In genomic region chr20:41716436-41716835, GRCh38 we compare ENCODE assay signal across 23 cellular contexts.
"Had no signal": no experiment of that assay in that cellular context is flagged by ENCODE, and none has a peak within 500 bp of the region (broad histone marks: within the 10 kb centered on the region; RNA-seq: fewer than 3 reads in every experiment).

No MANE protein-coding gene starts in this region.

- H3K27me3 ChIP-seq: colonic mucosa, heart left ventricle, thyroid gland had no signal

- H3K4me3 Mint-ChIP-seq: activated B cell treated with CpG ODN at 0.5 μM for 24 hours; activated CD4-positive, alpha-beta T cell treated with anti-CD3 and anti-CD28 coated beads, Interleukin-2, amount 10 ng/mL, durations not matched to agents 24 days and 14 days; activated CD8-positive, alpha-beta T cell treated with anti-CD3 and anti-CD28 coated beads for 36 hours; activated naive CD8-positive, alpha-beta T cell treated with anti-CD3 and anti-CD28 coated beads, Interleukin-2, amount 10 ng/mL, durations not matched to agents 7 days and 5 days; activated T-helper 17 cell treated with anti-CD3 and anti-CD28 coated beads, Interleukin-2, amount 50 U/mL, for 72 hours; brain; naive B cell; neural crest cell had no signal

- H3K36me3 Mint-ChIP-seq: activated naive CD8-positive, alpha-beta T cell treated with anti-CD3 and anti-CD28 coated beads, Interleukin-2, amount 10 ng/mL, durations not matched to agents 7 days and 5 days; brain had no signal

- DNase-seq: activated B cell treated with CpG ODN at 0.5 μM for 24 hours; activated CD4-positive, alpha-beta T cell treated with anti-CD3 and anti-CD28 coated beads, Interleukin-2, amount 10 ng/mL, durations not matched to agents 24 days and 14 days; activated CD8-positive, alpha-beta T cell treated with anti-CD3 and anti-CD28 coated beads for 36 hours; activated naive CD4-positive, alpha-beta T cell treated with Interleukin-2 at 50 U/mL for 16 hours; activated naive CD8-positive, alpha-beta T cell treated with anti-CD3 and anti-CD28 coated beads, Interleukin-2, amount 10 ng/mL, durations not matched to agents 7 days and 5 days; activated T-cell treated with anti-CD3 and anti-CD28 coated beads, Interleukin-2, amount 50 U/mL, for 1 hour; central memory CD4-positive, alpha-beta T cell; colonic mucosa; foreskin melanocyte; heart left ventricle; kidney glomerular epithelial cell; mesenchymal stem cell; mucosa of descending colon; naive B cell; stimulated activated CD4-positive, alpha-beta T cell treated with anti-CD3 and anti-CD28 coated beads, Interleukin-12 subunit alpha, Interleukin-12 subunit beta, amount 100 ng/mL, for 4 hours; stimulated activated CD4-positive, alpha-beta T cell treated with anti-CD3 and anti-CD28 coated beads, Interleukin-1b, Interleukin-23, amount 100 ng/mL, for 48 hours; stimulated activated CD8-positive, alpha-beta memory T cell treated with anti-CD3 and anti-CD28 coated beads, Interleukin-4, amount 100 ng/mL, for 48 hours; stimulated activated naive CD4-positive, alpha-beta T cell; thyroid gland had no signal

- H3K4me3 ChIP-seq: colonic mucosa, heart left ventricle, mucosa of descending colon, thyroid gland had no signal

- H3K4me1 ChIP-seq: colonic mucosa, heart left ventricle, thyroid gland had no signal

- H3K9me3 Mint-ChIP-seq: activated CD4-positive, alpha-beta T cell treated with anti-CD3 and anti-CD28 coated beads, Interleukin-2, amount 10 ng/mL, durations not matched to agents 24 days and 14 days; activated CD8-positive, alpha-beta T cell treated with anti-CD3 and anti-CD28 coated beads for 36 hours; activated naive CD8-positive, alpha-beta T cell treated with anti-CD3 and anti-CD28 coated beads, Interleukin-2, amount 10 ng/mL, durations not matched to agents 7 days and 5 days; activated T-helper 17 cell treated with anti-CD3 and anti-CD28 coated beads, Interleukin-2, amount 50 U/mL, for 72 hours; neural crest cell had no signal

- H3K4me1 Mint-ChIP-seq: activated B cell treated with CpG ODN at 0.5 μM for 24 hours; activated CD4-positive, alpha-beta T cell treated with anti-CD3 and anti-CD28 coated beads, Interleukin-2, amount 10 ng/mL, durations not matched to agents 24 days and 14 days; activated naive CD8-positive, alpha-beta T cell treated with anti-CD3 and anti-CD28 coated beads, Interleukin-2, amount 10 ng/mL, durations not matched to agents 7 days and 5 days; activated T-helper 17 cell treated with anti-CD3 and anti-CD28 coated beads, Interleukin-2, amount 50 U/mL, for 72 hours; naive B cell; neural crest cell had no signal

- H3K27ac Mint-ChIP-seq: activated B cell treated with CpG ODN at 0.5 μM for 24 hours; activated CD4-positive, alpha-beta T cell treated with anti-CD3 and anti-CD28 coated beads, Interleukin-2, amount 10 ng/mL, durations not matched to agents 24 days and 14 days; activated CD8-positive, alpha-beta T cell treated with anti-CD3 and anti-CD28 coated beads for 36 hours; activated naive CD8-positive, alpha-beta T cell treated with anti-CD3 and anti-CD28 coated beads, Interleukin-2, amount 10 ng/mL, durations not matched to agents 7 days and 5 days; activated T-helper 17 cell treated with anti-CD3 and anti-CD28 coated beads, Interleukin-2, amount 50 U/mL, for 72 hours; brain; naive B cell; progenitor cell of endocrine pancreas had no signal

- ATAC-seq: activated CD8-positive, alpha-beta T cell treated with anti-CD3 and anti-CD28 coated beads for 36 hours; activated T-helper 17 cell treated with anti-CD3 and anti-CD28 coated beads, Interleukin-2, amount 50 U/mL, for 72 hours; mucosa of descending colon had no signal

- H3K27ac ChIP-seq: colonic mucosa, heart left ventricle, thyroid gland had no signal

- H3K36me3 ChIP-seq: colonic mucosa, heart left ventricle, thyroid gland had no signal

- H3K9me3 ChIP-seq: colonic mucosa, heart left ventricle, mucosa of descending colon, thyroid gland had no signal
